In genomic region chr12:18496156-18496555, GRCh38 we compare ENCODE assay signal across 19 cellular contexts.
DNase-seq lines count a peak whose midpoint lies in the region; ATAC-seq and TF ChIP-seq lines count a peak whose summit lies in the region.
"Had no signal": no experiment of that assay in that cellular context is flagged by ENCODE, and none has a peak within 500 bp of the region (broad histone marks: within the 10 kb centered on the region; RNA-seq: fewer than 3 reads in every experiment).

No MANE protein-coding gene starts in this region.

- H3K27ac ChIP-seq in breast epithelium = no peak overlapping the region
- H3K27ac ChIP-seq: SJSA1 had no signal

- no peaks in the 10 kb centered on the region for H3K36me3 ChIP-seq in breast epithelium
- H3K36me3 ChIP-seq: BE2C, SJSA1 had no signal

- H3K36me3 Mint-ChIP-seq in MCF 10A (ENCODE audit: insufficient read depth, unreplicated experiment) (peaks cover 38% of the 10 kb centered on the region), nephron progenitor cell (ENCODE audit: low read depth) (no peaks in the 10 kb centered on the region)

- no peak for TF ChIP-seq POLR2A in breast epithelium (IDR thresholded peaks at IDR 0.05)

- TF ChIP-seq CTCF in MCF 10A (IDR thresholded peaks at IDR 0.05; ENCODE audit: unreplicated experiment) = no peak
- no peak for TF ChIP-seq CTCF in breast epithelium (IDR thresholded peaks at IDR 0.05)
- TF ChIP-seq CTCF in fibroblast of pulmonary artery (IDR thresholded peaks at IDR 0.05; ENCODE audit: low read length, missing control alignments) = no peak
- no peak for TF ChIP-seq CTCF in nephron progenitor cell (IDR thresholded peaks at IDR 0.05)

- H3K4me1 ChIP-seq in breast epithelium = no peaks in the 10 kb centered on the region
- H3K4me1 ChIP-seq: BE2C, SJSA1 had no signal

- H3K27me3 Mint-ChIP-seq in MCF 10A (ENCODE audit: insufficient read depth, unreplicated experiment) (no peaks in the 10 kb centered on the region), nephron progenitor cell (ENCODE audit: low read depth, poor library complexity) (no peaks in the 10 kb centered on the region)

- POLR2A ChIA-PET in MCF 10A (lab: Yijun Ruan, JAX) = no interaction called here

- H3K4me1 Mint-ChIP-seq in MCF 10A (ENCODE audit: insufficient read depth, unreplicated experiment) (peaks cover 11% of the 10 kb centered on the region), nephron progenitor cell (peaks cover 5% of the 10 kb centered on the region)

- CTCF ChIA-PET in MCF 10A (lab: Yijun Ruan, JAX) = no interaction called here

- no peak overlapping the region for H3K4me3 Mint-ChIP-seq in MCF 10A (ENCODE audit: unreplicated experiment)
- no peak overlapping the region for H3K4me3 Mint-ChIP-seq in nephron progenitor cell
- H3K4me3 Mint-ChIP-seq: HFFc6; T-helper 1 cell treated with Interleukin-12 subunit alpha and Interleukin-12 subunit beta and Interleukin-4 antibody, amounts not matched to agents 30 μg/mL and 1 μg/mL, for 36 hours had no signal

- no peaks in the 10 kb centered on the region for H3K9me3 ChIP-seq in breast epithelium
- H3K9me3 ChIP-seq: BE2C, SJSA1 had no signal

- no peak for ATAC-seq in SK-N-SH treated with all-trans-retinoic acid at 6 μM for 48 hours

- peak; percentile 3 for DNase-seq in MCF 10A (ENCODE audit: unreplicated experiment)
- no peak for DNase-seq in breast epithelium (ENCODE audit: low spot score in 2 of 2)
- peak; percentile 4 for DNase-seq in fibroblast of pulmonary artery (ENCODE audit: low read depth)
- DNase-seq in pons (ENCODE audit: low spot score) = no peak
- DNase-seq in AG20443 (ENCODE audit: low spot score) = no peak
- DNase-seq in nephron progenitor cell = no peak
- DNase-seq: BE2C, EL, H7, HFFc6, KBM-7, NCI-H1092 treated with DMSO at 0.1 percent for 48 hours, NCI-H187 treated with DMSO at 0.1 percent for 48 hours, NCI-H2107, NCI-H2227 treated with DMSO at 0.1 percent for 48 hours, NCI-H774 had no signal

- intact Hi-C loops in MCF 10A (cut with micrococcal nuclease) (no loop called here), breast epithelium (cut with DNase I; ENCODE audit: low total_unique reads) (no loop called here)

- H3K27me3 ChIP-seq in breast epithelium = no peaks in the 10 kb centered on the region
- H3K27me3 ChIP-seq: SJSA1 had no signal

- BruUV-seq in MCF 10A (replicated peaks; lab: Mats Ljungman, UMichigan) = no TSS peak

- H3K4me3 ChIP-seq in breast epithelium = no peak overlapping the region
- H3K4me3 ChIP-seq in fibroblast of pulmonary artery (replicated peaks; ENCODE audit: low read depth, low read length) = no peak overlapping the region
- H3K4me3 ChIP-seq: SJSA1 had no signal

- H3K9me3 Mint-ChIP-seq in MCF 10A (ENCODE audit: unreplicated experiment) = no peaks in the 10 kb centered on the region
- peaks cover 5% of the 10 kb centered on the region for H3K9me3 Mint-ChIP-seq in nephron progenitor cell
- H3K9me3 Mint-ChIP-seq: HFFc6 had no signal

- H3K27ac Mint-ChIP-seq in MCF 10A (ENCODE audit: low read depth, unreplicated experiment) (no peak overlapping the region), nephron progenitor cell (no peak overlapping the region)
- H3K27ac Mint-ChIP-seq: HFFc6; T-helper 1 cell treated with Interleukin-12 subunit alpha and Interleukin-12 subunit beta and Interleukin-4 antibody, amounts not matched to agents 30 μg/mL and 1 μg/mL, for 36 hours had no signal

TF ChIP-seq in SK-N-SH treated with all-trans-retinoic acid at 6 μM for 48 hours, 23 proteins besides CTCF, POLR2A, EP300 and RAD21:
- 0 out of 2 replicates have a peak, but pooled peaks have one; percentile 10 for TF ChIP-seq TOX (CRISPR knock-in tag; IDR thresholded peaks at IDR 0.05; ENCODE audit: borderline replicate concordance)
- TF ChIP-seq, protein P1, sequence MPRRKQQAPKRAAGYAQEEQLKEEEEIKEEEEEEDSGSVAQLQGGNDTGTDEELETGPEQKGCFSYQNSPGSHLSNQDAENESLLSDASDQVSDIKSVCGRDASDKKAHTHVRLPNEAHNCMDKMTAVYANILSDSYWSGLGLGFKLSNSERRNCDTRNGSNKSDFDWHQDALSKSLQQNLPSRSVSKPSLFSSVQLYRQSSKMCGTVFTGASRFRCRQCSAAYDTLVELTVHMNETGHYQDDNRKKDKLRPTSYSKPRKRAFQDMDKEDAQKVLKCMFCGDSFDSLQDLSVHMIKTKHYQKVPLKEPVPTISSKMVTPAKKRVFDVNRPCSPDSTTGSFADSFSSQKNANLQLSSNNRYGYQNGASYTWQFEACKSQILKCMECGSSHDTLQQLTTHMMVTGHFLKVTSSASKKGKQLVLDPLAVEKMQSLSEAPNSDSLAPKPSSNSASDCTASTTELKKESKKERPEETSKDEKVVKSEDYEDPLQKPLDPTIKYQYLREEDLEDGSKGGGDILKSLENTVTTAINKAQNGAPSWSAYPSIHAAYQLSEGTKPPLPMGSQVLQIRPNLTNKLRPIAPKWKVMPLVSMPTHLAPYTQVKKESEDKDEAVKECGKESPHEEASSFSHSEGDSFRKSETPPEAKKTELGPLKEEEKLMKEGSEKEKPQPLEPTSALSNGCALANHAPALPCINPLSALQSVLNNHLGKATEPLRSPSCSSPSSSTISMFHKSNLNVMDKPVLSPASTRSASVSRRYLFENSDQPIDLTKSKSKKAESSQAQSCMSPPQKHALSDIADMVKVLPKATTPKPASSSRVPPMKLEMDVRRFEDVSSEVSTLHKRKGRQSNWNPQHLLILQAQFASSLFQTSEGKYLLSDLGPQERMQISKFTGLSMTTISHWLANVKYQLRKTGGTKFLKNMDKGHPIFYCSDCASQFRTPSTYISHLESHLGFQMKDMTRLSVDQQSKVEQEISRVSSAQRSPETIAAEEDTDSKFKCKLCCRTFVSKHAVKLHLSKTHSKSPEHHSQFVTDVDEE (CRISPR knock-in tag; IDR thresholded peaks at IDR 0.05) = no peak
TF ChIP-seq in SK-N-SH treated with all-trans-retinoic acid at 6 μM for 48 hours: peak in this region for 1.

Comparison
In these comparisons a context has a peak if more than half of its experiments do, and no peak if none do; other contexts are left out.
1. DNase-seq: peak in MCF 10A (single experiment) and fibroblast of pulmonary artery (single experiment); none in breast epithelium (0 of 2), pons (single experiment), AG20443 (single experiment) and nephron progenitor cell (single experiment).